Comparison of ENCODE assay signal across 9 cellular contexts in genomic region chr2:184039493-184039892, GRCh38.
"Had no signal": no experiment of that assay in that cellular context is flagged by ENCODE, and none has a peak within 500 bp of the region (broad histone marks: within the 10 kb centered on the region; RNA-seq: fewer than 3 reads in every experiment).

No MANE protein-coding gene starts in this region.

- H3K4me3 ChIP-seq: GM23248, HAP-1, K562 had no signal

- FAIRE-seq: HTR-8/SVneo, K562 had no signal

- H3K36me3 ChIP-seq: HAP-1 had no signal

- H3K9me3 ChIP-seq: HAP-1 had no signal

- DNase-seq: GM23248, GOT3, H7, HFFc6, IMR-90 had no signal

- H2AFZ ChIP-seq: GM23248 had no signal

- H3K27ac ChIP-seq: GM23248 had no signal

- ATAC-seq: HCT116, K562 had no signal

- H3K9ac ChIP-seq: GM23248 had no signal
